In the genomic region with DNA sequence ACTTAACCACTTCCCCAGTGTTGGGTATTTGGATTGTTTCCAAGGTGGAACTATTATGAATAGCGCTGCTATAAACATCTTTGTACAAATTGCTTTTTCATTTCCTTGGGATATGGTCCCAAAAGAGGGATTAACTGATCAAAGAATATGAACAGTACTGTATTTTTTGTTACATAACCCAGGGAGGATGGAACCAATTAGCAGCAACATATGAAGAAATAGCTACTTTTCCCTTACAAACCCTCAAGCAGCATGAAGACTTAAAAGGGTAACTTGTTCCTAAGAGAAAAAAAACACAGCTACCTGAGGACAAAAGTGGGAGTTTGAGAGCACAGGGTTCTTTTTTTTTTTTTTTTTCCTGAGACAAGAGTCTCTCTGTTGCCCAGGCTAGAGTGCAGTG, we compare ENCODE assay signal across 32 cellular contexts. TPM values are rescaled to one million over a fixed set of nuclear protein-coding genes. Genes with fewer than 3 reads are reported as not detected.
"Had no signal": no experiment of that assay in that cellular context is flagged by ENCODE, and none has a peak within 500 bp of the region (broad histone marks: within the 10 kb centered on the region; RNA-seq: fewer than 3 reads in every experiment).

No MANE protein-coding gene starts in this region.

- H3K9me3 ChIP-seq: neutrophil, ovary, psoas muscle, right lobe of liver, spleen, suprapubic skin, testis, tibial artery, transverse colon, upper lobe of right lung, uterus had no signal

- H3K4me3 ChIP-seq: ovary, psoas muscle, right lobe of liver, skin epidermis, smooth muscle cell, spleen, suprapubic skin, testis, tibial artery, transverse colon, upper lobe of right lung, uterus had no signal

- H3K4me2 ChIP-seq: smooth muscle cell had no signal

- H2AFZ ChIP-seq: parathyroid adenoma had no signal

- H3K36me3 ChIP-seq: neutrophil, ovary, right lobe of liver, spleen, suprapubic skin, tibial artery, transverse colon, upper lobe of right lung, uterus had no signal

- H3K4me1 ChIP-seq: uterus had no signal

- H3K27ac ChIP-seq: neutrophil, ovary, parathyroid adenoma, psoas muscle, right lobe of liver, skin epidermis, spleen, suprapubic skin, testis, tibial artery, transverse colon, upper lobe of right lung, uterus had no signal

- H3K79me2 ChIP-seq: parathyroid adenoma had no signal

- H3K27me3 ChIP-seq: ovary, right lobe of liver had no signal

- H3K9ac ChIP-seq: parathyroid adenoma had no signal

- DNase-seq: nephron progenitor cell; occipital lobe; ovary; right cardiac atrium; right lobe of liver; stimulated activated CD4-positive, alpha-beta T cell treated with anti-CD3 and anti-CD28 coated beads, Interleukin-12 subunit alpha, Interleukin-12 subunit beta, amount 100 ng/mL, for 4 hours; stimulated activated CD4-positive, alpha-beta T cell treated with anti-CD3 and anti-CD28 coated beads, Interleukin-1b, Interleukin-23, amount 100 ng/mL, for 48 hours; stimulated activated CD4-positive, alpha-beta T cell treated with anti-CD3 and anti-CD28 coated beads, Interleukin-4, amount 100 ng/mL, for 1 hour; stimulated activated CD4-positive, alpha-beta T cell treated with anti-CD3 and anti-CD28 coated beads, Interleukin-4, amount 100 ng/mL, for 4 hours; stimulated activated CD8-positive, alpha-beta memory T cell treated with anti-CD3 and anti-CD28 coated beads, Interleukin-4, amount 100 ng/mL, for 48 hours; stimulated activated naive CD4-positive, alpha-beta T cell; stimulated activated naive CD8-positive, alpha-beta T cell treated with anti-CD3 and anti-CD28 coated beads, Interleukin-15, amount 100 ng/mL, for 72 hours; stimulated activated naive CD8-positive, alpha-beta T cell treated with anti-CD3 and anti-CD28 coated beads, Interleukin-15, Interleukin-2, amounts not matched to agents 100 U/mL and 50 U/mL, for 24 hours; substantia nigra; testis; tibial artery; transverse colon; upper lobe of right lung; uterus had no signal

RNA-seq across cellular contexts. Expression of a gene that starts 13.1 kb away (rescaled TPM):
- total RNA-seq: naive thymus-derived CD8-positive, alpha-beta T cell; natural killer cell treated with Interleukin-12 subunit alpha and Interleukin-12 subunit beta and Interleukin-15 and Interleukin-18, amount 100 ng/mL, for 72 hours; occipital lobe; osteoblast; ovary; progenitor cell of endocrine pancreas; psoas muscle; renal cortical epithelial cell; smooth muscle cell; suprapubic skin; upper lobe of right lung; urinary bladder; uterus had no signal
- polyA plus RNA-seq: naive thymus-derived CD8-positive, alpha-beta T cell; ovary; psoas muscle; smooth muscle cell; urinary bladder had no signal

RNA-seq across cellular contexts. Expression of a gene that starts 56.2 kb away (rescaled TPM):
- total RNA-seq: naive thymus-derived CD8-positive, alpha-beta T cell had no signal
- polyA plus RNA-seq: naive thymus-derived CD8-positive, alpha-beta T cell had no signal
